ENCODE assay signal across 9 cellular contexts in genomic region chr1:192580351-192580962, GRCh38. TPM values are rescaled to one million over a fixed set of nuclear protein-coding genes. Genes with fewer than 3 reads are reported as not detected.
DNase-seq lines count a peak whose midpoint lies in the region; ATAC-seq and TF ChIP-seq lines count a peak whose summit lies in the region.
"Had no signal": no experiment of that assay in that cellular context is flagged by ENCODE, and none has a peak within 500 bp of the region (broad histone marks: within the 10 kb centered on the region; RNA-seq: fewer than 3 reads in every experiment).

No MANE protein-coding gene starts in this region.

- no peak overlapping the region for H3K4me3 Mint-ChIP-seq in activated CD8-positive, alpha-beta T cell treated with anti-CD3 and anti-CD28 coated beads, Interleukin-2, amount 10 ng/mL, durations not matched to agents 7 days and 5 days
- H3K4me3 Mint-ChIP-seq in stimulated activated naive CD8-positive, alpha-beta T cell treated with anti-CD3 and anti-CD28 coated beads, Interleukin-15, amount 100 ng/mL, for 72 hours = peak overlapping the region; percentile 37 to 44

- peak; percentile 5 for DNase-seq in NCI-H446 treated with DMSO at 0.1 percent for 48 hours (lab: John Stamatoyannopoulos, UW)
- DNase-seq in NCI-H446 (lab: John Stamatoyannopoulos, UW) = no peak
- DNase-seq in GM20000 (ENCODE audit: low spot score) = peak; percentile 8
- DNase-seq in HuH-7 (ENCODE audit: low spot score) = peak; percentile 8
- DNase-seq in activated CD8-positive, alpha-beta T cell treated with anti-CD3 and anti-CD28 coated beads, Interleukin-2, amount 10 ng/mL, durations not matched to agents 7 days and 5 days = peak; percentile 36
- DNase-seq in left ventricle myocardium superior = no peak
- no peak for DNase-seq in stimulated activated naive CD8-positive, alpha-beta T cell treated with anti-CD3 and anti-CD28 coated beads, Interleukin-15, amount 100 ng/mL, for 72 hours

- H3K4me1 Mint-ChIP-seq in activated CD8-positive, alpha-beta T cell treated with anti-CD3 and anti-CD28 coated beads, Interleukin-2, amount 10 ng/mL, durations not matched to agents 7 days and 5 days (ENCODE audit: low read depth) = peaks cover 48% of the 10 kb centered on the region
- H3K4me1 Mint-ChIP-seq in stimulated activated naive CD8-positive, alpha-beta T cell treated with anti-CD3 and anti-CD28 coated beads, Interleukin-15, amount 100 ng/mL, for 72 hours = peaks cover 29% of the 10 kb centered on the region

- peak; percentile 64 for TF ChIP-seq CTCF in GM20000 (IDR thresholded peaks at IDR 0.05; ENCODE audit: extremely low read depth, missing control alignments)

- ATAC-seq in activated CD8-positive, alpha-beta T cell treated with anti-CD3 and anti-CD28 coated beads, Interleukin-2, amount 10 ng/mL, durations not matched to agents 7 days and 5 days = peak; percentile 47
- ATAC-seq in left ventricle myocardium superior (peak; percentile 77), HG03097 (IDR thresholded peaks at IDR 0.05; ENCODE audit: low FRiP score, unreplicated experiment) (no peak)
- ATAC-seq in stimulated activated naive CD8-positive, alpha-beta T cell treated with anti-CD3 and anti-CD28 coated beads, Interleukin-15, amount 100 ng/mL, for 72 hours = no peak

- peaks cover 22% of the 10 kb centered on the region for H3K36me3 Mint-ChIP-seq in activated CD8-positive, alpha-beta T cell treated with anti-CD3 and anti-CD28 coated beads, Interleukin-2, amount 10 ng/mL, durations not matched to agents 7 days and 5 days (ENCODE audit: low read depth)

- no peak overlapping the region for H3K27ac Mint-ChIP-seq in activated CD8-positive, alpha-beta T cell treated with anti-CD3 and anti-CD28 coated beads, Interleukin-2, amount 10 ng/mL, durations not matched to agents 7 days and 5 days
- no peak overlapping the region for H3K27ac Mint-ChIP-seq in stimulated activated naive CD8-positive, alpha-beta T cell treated with anti-CD3 and anti-CD28 coated beads, Interleukin-15, amount 100 ng/mL, for 72 hours

- POLR2A ChIA-PET in activated CD8-positive, alpha-beta T cell treated with anti-CD3 and anti-CD28 coated beads, Interleukin-2, amount 10 ng/mL, durations not matched to agents 7 days and 5 days (lab: Charles Lee) = no interaction called here

- H3K9me3 Mint-ChIP-seq in activated CD8-positive, alpha-beta T cell treated with anti-CD3 and anti-CD28 coated beads, Interleukin-2, amount 10 ng/mL, durations not matched to agents 7 days and 5 days (ENCODE audit: insufficient read depth) = no peaks in the 10 kb centered on the region
- no peaks in the 10 kb centered on the region for H3K9me3 Mint-ChIP-seq in stimulated activated naive CD8-positive, alpha-beta T cell treated with anti-CD3 and anti-CD28 coated beads, Interleukin-15, amount 100 ng/mL, for 72 hours

- H3K27me3 Mint-ChIP-seq in activated CD8-positive, alpha-beta T cell treated with anti-CD3 and anti-CD28 coated beads, Interleukin-2, amount 10 ng/mL, durations not matched to agents 7 days and 5 days (ENCODE audit: low read depth) = peaks cover 2% of the 10 kb centered on the region
- H3K27me3 Mint-ChIP-seq in stimulated activated naive CD8-positive, alpha-beta T cell treated with anti-CD3 and anti-CD28 coated beads, Interleukin-15, amount 100 ng/mL, for 72 hours = no peaks in the 10 kb centered on the region

- CTCF ChIA-PET in activated CD8-positive, alpha-beta T cell treated with anti-CD3 and anti-CD28 coated beads, Interleukin-2, amount 10 ng/mL, durations not matched to agents 7 days and 5 days (lab: Charles Lee) = interaction anchor here (0.8 to 7.8 kb wide), 10 partner anchors 10 to 105 kb away, joined by 3 to 120 read pairs (median 4); no protein-coding TSS in a partner anchor

- intact Hi-C loops in left ventricle myocardium superior (cut with micrococcal nuclease) = no loop called here

RNA-seq across cellular contexts. Expression of gene RGS1, which starts 4.9 kb away (rescaled TPM):
- 10 to 100 TPM; 13.8 to 15.7 TPM for total RNA-seq in activated CD8-positive, alpha-beta T cell treated with anti-CD3 and anti-CD28 coated beads, Interleukin-2, amount 10 ng/mL, durations not matched to agents 7 days and 5 days
- total RNA-seq in left ventricle myocardium superior = 0.59 TPM
- total RNA-seq: glomerular endothelial cell had no signal

RNA-seq across cellular contexts. Expression of gene RGS13, which starts 55.5 kb away (rescaled TPM):
- total RNA-seq in activated CD8-positive, alpha-beta T cell treated with anti-CD3 and anti-CD28 coated beads, Interleukin-2, amount 10 ng/mL, durations not matched to agents 7 days and 5 days = not detected
- not detected for total RNA-seq in left ventricle myocardium superior
- total RNA-seq: glomerular endothelial cell had no signal

Comparison
In these comparisons a context has a peak if more than half of its experiments do, and no peak if none do; other contexts are left out.
1. DNase-seq: peak in NCI-H446 treated with DMSO at 0.1 percent for 48 hours (single experiment), GM20000 (single experiment), HuH-7 (single experiment) and activated CD8-positive, alpha-beta T cell treated with anti-CD3 and anti-CD28 coated beads, Interleukin-2, amount 10 ng/mL, durations not matched to agents 7 days and 5 days (single experiment); none in NCI-H446 (0 of 2), left ventricle myocardium superior (single experiment) and stimulated activated naive CD8-positive, alpha-beta T cell treated with anti-CD3 and anti-CD28 coated beads, Interleukin-15, amount 100 ng/mL, for 72 hours (0 of 2).
2. ATAC-seq: peak in activated CD8-positive, alpha-beta T cell treated with anti-CD3 and anti-CD28 coated beads, Interleukin-2, amount 10 ng/mL, durations not matched to agents 7 days and 5 days (single experiment) and left ventricle myocardium superior (single experiment); none in stimulated activated naive CD8-positive, alpha-beta T cell treated with anti-CD3 and anti-CD28 coated beads, Interleukin-15, amount 100 ng/mL, for 72 hours (single experiment) and HG03097 (single experiment).